ENCODE assay signal across 20 cellular contexts in the genomic region with DNA sequence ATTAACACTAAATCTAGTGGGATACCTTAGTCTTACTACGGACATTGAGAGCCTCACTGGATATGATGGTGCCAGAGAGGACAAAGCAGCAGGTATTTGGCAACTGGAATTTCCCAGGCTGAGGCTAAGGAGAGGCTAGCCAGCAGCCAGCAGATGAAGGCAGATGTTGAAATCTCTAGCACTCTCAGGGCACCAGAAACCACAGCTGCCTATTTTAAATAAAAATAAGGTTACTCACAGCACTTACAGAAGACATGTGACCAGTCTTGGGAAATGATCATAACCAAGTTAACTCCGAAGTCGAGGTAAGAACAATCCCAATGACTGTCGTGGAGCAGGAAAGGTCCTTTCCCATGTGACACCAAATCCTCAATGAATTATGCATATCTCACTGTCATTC.
DNase-seq lines count a peak whose midpoint lies in the region; ATAC-seq, FAIRE-seq and TF ChIP-seq lines count a peak whose summit lies in the region.
"Had no signal": no experiment of that assay in that cellular context is flagged by ENCODE, and none has a peak within 500 bp of the region (broad histone marks: within the 10 kb centered on the region; RNA-seq: fewer than 3 reads in every experiment).

No MANE protein-coding gene starts in this region.

- WGBS in mammary epithelial cell (ENCODE audit: low coverage, missing lambda C conversion rate): 73% methylated on average over 4 of the region's 4 CpGs
- no CpG with 5 or more reads among the region's 4 CpGs for WGBS in neuronal stem cell (ENCODE audit: extremely low coverage in 2 of 2, insufficient read length in 2 of 2, insufficient replicate concordance in 1 of 2), 2 donors
- WGBS in small intestine, 3 donors: 81 to 87% (median 81%) methylated on average over 4 of the region's 4 CpGs

- no peak overlapping the region for H2BK12ac ChIP-seq in neuronal stem cell (ENCODE audit: low read length)

- no peak overlapping the region for H3K4me3 ChIP-seq in mammary epithelial cell (replicated peaks in 1 of 3; ENCODE audit: insufficient read depth in 1 of 3, low read depth in 2 of 3, low read length in 3 of 3)
- no peak overlapping the region for H3K4me3 ChIP-seq in neuronal stem cell (ENCODE audit: low read length in 2 of 2)
- H3K4me3 ChIP-seq in small intestine (ENCODE audit: low read depth in 1 of 2, low read length in 2 of 2): no peak overlapping the region
- H3K4me3 ChIP-seq: esophagus muscularis mucosa, smooth muscle cell had no signal

- H4K8ac ChIP-seq in neuronal stem cell (ENCODE audit: low read depth, low read length): no peak overlapping the region

- no peak overlapping the region for H3K23ac ChIP-seq in neuronal stem cell (ENCODE audit: low read depth, low read length, poor library complexity)

- no peak for FAIRE-seq in small intestine (lab: Jason Lieb, UNC)
- FAIRE-seq: islet of Langerhans had no signal

- H3K18ac ChIP-seq in neuronal stem cell (ENCODE audit: low read length): no peak overlapping the region

- TF ChIP-seq CTCF in mammary epithelial cell (conservative IDR thresholded peaks at IDR 0.05 in 1 of 2, IDR thresholded peaks at IDR 0.05 in 1 of 2; ENCODE audit: extremely low read depth in 1 of 2, insufficient read depth in 1 of 2, low read depth in 1 of 2, low read length in 2 of 2): no peak

- no peak overlapping the region for H2AK5ac ChIP-seq in neuronal stem cell (ENCODE audit: low read depth, low read length)

- H4K91ac ChIP-seq in neuronal stem cell (ENCODE audit: low read depth, low read length, poor library complexity): no peak overlapping the region

- DNase-seq in HT1080 (ENCODE audit: low read depth) (peak; percentile 52), NOMO-1 treated with dmso at 0.1 percent for 144 hours (lab: John Stamatoyannopoulos, UW; ENCODE audit: unreplicated experiment) (peak; percentile 21), mammary epithelial cell (peak; percentile 37), neuronal stem cell (ENCODE audit: low spot score) (no peak), small intestine (no peak), NCI-H82 treated with DMSO at 0.1 percent for 48 hours (lab: John Stamatoyannopoulos, UW; ENCODE audit: unreplicated experiment) (no peak)
- DNase-seq: caudate nucleus; COR-L47; H7; naive thymus-derived CD4-positive, alpha-beta T cell; NCI-H1436; NK-92 treated with Interleukin-12 subunit alpha and Interleukin-12 subunit beta, amount 100 ng/mL, for 24 hours; stimulated activated CD4-positive, alpha-beta T cell treated with anti-CD3 and anti-CD28 coated beads, Interleukin-4, amount 100 ng/mL, for 24 hours; substantia nigra had no signal

- no peaks in the 10 kb centered on the region for H4K20me1 ChIP-seq in mammary epithelial cell (ENCODE audit: insufficient read depth, low read length)

- in situ Hi-C loops in mammary epithelial cell (cut with MboI; ENCODE audit: low sequenced_read_pairs in 2 of 2): no loop called here

- ATAC-seq in HG03469 (IDR thresholded peaks at IDR 0.05; ENCODE audit: unreplicated experiment) (no peak), HG03354 (IDR thresholded peaks at IDR 0.05; ENCODE audit: poor library complexity, severe bottlenecking, unreplicated experiment) (no peak)
- ATAC-seq: naive thymus-derived CD4-positive, alpha-beta T cell; Right ventricle myocardium inferior had no signal

- H3K27ac ChIP-seq in mammary epithelial cell (ENCODE audit: insufficient read depth, low read depth, low read length) (no peak overlapping the region), neuronal stem cell (replicated peaks; ENCODE audit: low read length) (no peak overlapping the region), small intestine (ENCODE audit: low read depth in 1 of 2, low read length in 1 of 2) (no peak overlapping the region)
- H3K27ac ChIP-seq: esophagus muscularis mucosa had no signal

- no peaks in the 10 kb centered on the region for H3K4me1 ChIP-seq in mammary epithelial cell (ENCODE audit: insufficient read depth, low read length)
- no peaks in the 10 kb centered on the region for H3K4me1 ChIP-seq in neuronal stem cell (ENCODE audit: control insufficient read depth in 2 of 2, insufficient read depth in 1 of 2, low read depth in 1 of 2, low read length in 2 of 2)
- H3K4me1 ChIP-seq in small intestine (ENCODE audit: control insufficient read depth in 2 of 2, insufficient read depth in 1 of 2, low read depth in 1 of 2, low read length in 1 of 2): no peaks in the 10 kb centered on the region
- H3K4me1 ChIP-seq: esophagus muscularis mucosa had no signal

- no peaks in the 10 kb centered on the region for H3K79me1 ChIP-seq in neuronal stem cell (ENCODE audit: low read depth, low read length)

- dilution Hi-C loops in mammary epithelial cell (cut with HindIII; ENCODE audit: low sequenced_read_pairs): no loop called here

- H3K27me3 ChIP-seq in mammary epithelial cell (ENCODE audit: insufficient read depth, low read length) (no peaks in the 10 kb centered on the region), neuronal stem cell (ENCODE audit: control insufficient read depth in 3 of 3, insufficient read depth in 3 of 3, low read depth in 1 of 3, low read length in 3 of 3) (no peaks in the 10 kb centered on the region), small intestine (ENCODE audit: control insufficient read depth in 2 of 2, insufficient read depth in 2 of 2, low read length in 2 of 2) (no peaks in the 10 kb centered on the region)
- H3K27me3 ChIP-seq: esophagus muscularis mucosa had no signal

- intact Hi-C loops in mammary epithelial cell (cut with micrococcal nuclease): loop anchor here (5.0 kb wide), 1 partner anchor 1753 kb away; no protein-coding TSS in a partner anchor

- H2BK15ac ChIP-seq in neuronal stem cell (ENCODE audit: low read length): no peak overlapping the region

- H2BK5ac ChIP-seq in neuronal stem cell (ENCODE audit: low read length): no peak overlapping the region

- no peak overlapping the region for H2BK120ac ChIP-seq in neuronal stem cell (ENCODE audit: low read depth, low read length)

- H3K36me3 ChIP-seq in mammary epithelial cell (ENCODE audit: insufficient read depth, low read length): no peaks in the 10 kb centered on the region
- H3K36me3 ChIP-seq in neuronal stem cell (replicated peaks in 1 of 2; ENCODE audit: control insufficient read depth in 2 of 2, insufficient read depth in 2 of 2, low read length in 2 of 2): no peaks in the 10 kb centered on the region
- no peaks in the 10 kb centered on the region for H3K36me3 ChIP-seq in small intestine (ENCODE audit: control insufficient read depth in 2 of 2, insufficient read depth in 2 of 2, low read length in 2 of 2)
- H3K36me3 ChIP-seq: esophagus muscularis mucosa had no signal

- H3K4me2 ChIP-seq in mammary epithelial cell (ENCODE audit: insufficient read depth, low read depth, low read length) (no peak overlapping the region), neuronal stem cell (ENCODE audit: insufficient read depth, low read length, poor library complexity, severe bottlenecking) (no peak overlapping the region)
- H3K4me2 ChIP-seq: smooth muscle cell had no signal

- no TSS peak for BruUV-seq in mammary epithelial cell (replicated peaks; lab: Mats Ljungman, UMichigan)

- no peaks in the 10 kb centered on the region for H3K79me2 ChIP-seq in mammary epithelial cell (ENCODE audit: insufficient read depth, low read length)

- no peak overlapping the region for H3K4ac ChIP-seq in neuronal stem cell (ENCODE audit: low read length)

- no peak overlapping the region for H3K9ac ChIP-seq in mammary epithelial cell (ENCODE audit: insufficient read depth, low read length)
- no peak overlapping the region for H3K9ac ChIP-seq in neuronal stem cell (ENCODE audit: low read depth, low read length, poor library complexity)

- CTCF ChIA-PET in mammary epithelial cell (lab: Charles Lee; ENCODE audit: low non-redundant PET): no interaction called here

- H3K14ac ChIP-seq in neuronal stem cell (ENCODE audit: low read length): no peak overlapping the region

- H3K9me3 ChIP-seq in mammary epithelial cell (replicated peaks; ENCODE audit: insufficient read depth, low read length) (peaks cover 3% of the 10 kb centered on the region), neuronal stem cell (replicated peaks in 1 of 2; ENCODE audit: control insufficient read depth in 2 of 2, insufficient read depth in 1 of 2, low read depth in 1 of 2, low read length in 2 of 2) (no peaks in the 10 kb centered on the region), small intestine (ENCODE audit: control insufficient read depth, low read depth) (no peaks in the 10 kb centered on the region)
- H3K9me3 ChIP-seq: esophagus muscularis mucosa had no signal

- H2AFZ ChIP-seq in mammary epithelial cell (ENCODE audit: low read depth, low read length) (no peak overlapping the region), neuronal stem cell (ENCODE audit: low read length) (peak overlapping the region; percentile 30)

Comparison
In these comparisons a context has a peak if more than half of its experiments do, and no peak if none do; other contexts are left out.
1. DNase-seq: peak in HT1080 (single experiment), NOMO-1 treated with dmso at 0.1 percent for 144 hours (single experiment) and mammary epithelial cell (single experiment); none in neuronal stem cell (single experiment), small intestine (single experiment) and NCI-H82 treated with DMSO at 0.1 percent for 48 hours (single experiment).